Comparison of ENCODE assay signal across 9 cellular contexts in genomic region chr7:131010714-131011436, GRCh38.
DNase-seq lines count a peak whose midpoint lies in the region; ATAC-seq and TF ChIP-seq lines count a peak whose summit lies in the region.
"Had no signal": no experiment of that assay in that cellular context is flagged by ENCODE, and none has a peak within 500 bp of the region (broad histone marks: within the 10 kb centered on the region; RNA-seq: fewer than 3 reads in every experiment).

No MANE protein-coding gene starts in this region.

- H3K79me2 ChIP-seq in OCI-LY7 (ENCODE audit: insufficient read depth, low read depth, low read length) = peaks cover 13% of the 10 kb centered on the region; the same call in 1 of the 2 replicates

- no TSS peak for BruUV-seq in OCI-LY7 (replicated peaks; lab: Mats Ljungman, UMichigan)

- peak overlapping the region; percentile 32 for H3K4me2 ChIP-seq in OCI-LY7 (ENCODE audit: low read length)
- peak overlapping the region; percentile 19 for H3K4me2 ChIP-seq in skeletal muscle satellite cell (ENCODE audit: low read length)

- TF ChIP-seq CTCF in GM12865 (IDR thresholded peaks at IDR 0.05; ENCODE audit: insufficient read depth, low read depth, low read length, missing control alignments) (no peak), OCI-LY7 (conservative IDR thresholded peaks at IDR 0.05; ENCODE audit: low read length) (no peak)

- H3K9me3 ChIP-seq in OCI-LY7 (ENCODE audit: low read length) (no peaks in the 10 kb centered on the region), skeletal muscle satellite cell (replicated peaks; ENCODE audit: low read length) (no peaks in the 10 kb centered on the region)

- H3K27ac ChIP-seq in OCI-LY7 (ENCODE audit: low read depth, low read length, poor library complexity, severe bottlenecking) = no peak overlapping the region
- H3K27ac ChIP-seq in cingulate gyrus (ENCODE audit: low read depth, low read length) = peak overlapping the region; percentile 66

- POLR2A ChIA-PET in OCI-LY7 (lab: Charles Lee) = no interaction called here

- CTCF ChIA-PET in OCI-LY7 (lab: Charles Lee; ENCODE audit: unreplicated experiment) = no interaction called here

- H4K20me1 ChIP-seq in OCI-LY7 (ENCODE audit: insufficient read depth, low read length) = peaks cover 4% of the 10 kb centered on the region; the same call in 1 of the 2 replicates

- H2AFZ ChIP-seq in OCI-LY7 (ENCODE audit: low read length) = no peak overlapping the region

- peak; percentile 71 for DNase-seq in GM12865 (ENCODE audit: low read depth)
- DNase-seq in OCI-LY7 (ENCODE audit: low spot score) = no peak
- DNase-seq in OCI-M2 (lab: John Stamatoyannopoulos, UW; ENCODE audit: unreplicated experiment) = no peak
- no peak for DNase-seq in NCI-H1694 (lab: John Stamatoyannopoulos, UW)
- DNase-seq in NCI-H146 (lab: John Stamatoyannopoulos, UW) = no peak
- DNase-seq: PC-3 had no signal

- no peaks in the 10 kb centered on the region for H3K27me3 ChIP-seq in skeletal muscle satellite cell (ENCODE audit: control insufficient read depth, insufficient read depth, low read length)

- no peak overlapping the region for H3K4me3 ChIP-seq in GM12865 (ENCODE audit: low read depth, low read length)
- H3K4me3 ChIP-seq in OCI-LY7 (ENCODE audit: low read depth, low read length, poor library complexity, severe bottlenecking) = no peak overlapping the region
- no peak overlapping the region for H3K4me3 ChIP-seq in skeletal muscle satellite cell (ENCODE audit: low read length)

- H3K4me1 ChIP-seq in OCI-LY7 (ENCODE audit: insufficient read depth, low read length, poor library complexity, severe bottlenecking) = peaks cover 31% of the 10 kb centered on the region
- H3K4me1 ChIP-seq in skeletal muscle satellite cell (ENCODE audit: control insufficient read depth, insufficient read depth, low read length) = peaks cover 78% of the 10 kb centered on the region

- H3K36me3 ChIP-seq in OCI-LY7 (ENCODE audit: insufficient read depth, low read length) (no peaks in the 10 kb centered on the region), skeletal muscle satellite cell (ENCODE audit: insufficient read depth, low read length) (no peaks in the 10 kb centered on the region)

- H3K9ac ChIP-seq in skeletal muscle satellite cell (ENCODE audit: low read depth, low read length) = no peak overlapping the region

- intact Hi-C loops in OCI-LY7 (cut with micrococcal nuclease; ENCODE audit: unreplicated experiment) = no loop called here

- no peak for ATAC-seq in HG03039 (IDR thresholded peaks at IDR 0.05; ENCODE audit: unreplicated experiment)
- ATAC-seq: PC-3 had no signal

- H3K9me2 ChIP-seq in OCI-LY7 (ENCODE audit: insufficient read depth, low read length) = no peaks in the 10 kb centered on the region
